Comparison of ENCODE assay signal across 7 cellular contexts in the genomic region with DNA sequence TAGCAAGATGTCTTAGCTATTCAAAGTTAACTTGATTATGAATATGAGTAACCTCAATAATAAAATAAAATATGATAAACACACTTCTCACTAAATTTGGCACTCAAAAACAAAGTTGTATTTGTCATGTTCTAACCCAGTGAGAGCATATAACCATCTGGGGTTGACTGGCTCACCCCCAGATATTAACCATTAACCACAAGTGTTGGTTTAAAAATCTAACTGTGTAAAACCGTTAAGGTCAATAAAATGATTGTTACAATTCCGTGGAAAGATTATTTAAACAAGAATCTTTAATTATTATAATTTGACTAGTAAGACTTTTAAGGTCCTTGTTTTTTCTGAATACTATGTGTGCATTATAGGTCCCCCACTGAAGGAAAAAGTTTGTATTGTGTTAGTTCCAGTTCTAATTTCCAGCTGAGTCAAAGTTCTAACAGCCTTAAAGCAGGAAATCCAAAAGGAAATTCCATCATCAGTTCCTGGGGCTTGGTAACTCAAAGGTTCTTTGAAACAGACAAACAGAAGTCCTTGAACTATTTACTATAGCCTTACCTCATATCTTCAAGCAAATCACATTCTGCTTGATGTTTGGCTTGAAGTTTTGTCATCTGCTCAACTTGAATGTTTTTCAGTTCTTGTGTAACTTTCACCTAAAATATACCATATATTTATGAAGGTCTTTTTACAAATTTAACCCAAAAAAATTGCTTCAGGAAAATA. TPM values are rescaled to one million over a fixed set of nuclear protein-coding genes. Genes with fewer than 3 reads are reported as not detected.
DNase-seq lines count a peak whose midpoint lies in the region; FAIRE-seq and TF ChIP-seq lines count a peak whose summit lies in the region.

No MANE protein-coding gene starts in this region.

- peak overlapping the region; percentile 96 for H3K4me3 ChIP-seq in SK-N-MC
- peak overlapping the region; percentile 91 to 100 (median 96) for H3K4me3 ChIP-seq in spleen

- H3K36me3 Mint-ChIP-seq in activated T-helper 2 cell treated with anti-CD3 and anti-CD28 coated beads, Interferon-gamma antibody, Interleukin-2, Interleukin-4, amounts not matched to agents 10 μg/mL and 5 μg/mL and 100 μg/mL, durations not matched to agents 14 hours and 24 hours and 36 hours (ENCODE audit: low read depth): peaks cover 42% of the 10 kb centered on the region

- no peaks in the 10 kb centered on the region for H3K27me3 ChIP-seq in spleen (replicated peaks in 1 of 7)

- no peak overlapping the region for H3K27ac Mint-ChIP-seq in activated T-helper 2 cell treated with anti-CD3 and anti-CD28 coated beads, Interferon-gamma antibody, Interleukin-2, Interleukin-4, amounts not matched to agents 10 μg/mL and 5 μg/mL and 100 μg/mL, durations not matched to agents 14 hours and 24 hours and 36 hours

- H3K4me3 Mint-ChIP-seq in activated T-helper 2 cell treated with anti-CD3 and anti-CD28 coated beads, Interferon-gamma antibody, Interleukin-2, Interleukin-4, amounts not matched to agents 10 μg/mL and 5 μg/mL and 100 μg/mL, durations not matched to agents 14 hours and 24 hours and 36 hours (ENCODE audit: low read depth): no peak overlapping the region

- peak overlapping the region; percentile 91 for H3K27ac ChIP-seq in SK-N-MC
- peak overlapping the region; percentile 95 to 99 (median 98) for H3K27ac ChIP-seq in spleen

- H3K4me1 Mint-ChIP-seq in activated T-helper 2 cell treated with anti-CD3 and anti-CD28 coated beads, Interferon-gamma antibody, Interleukin-2, Interleukin-4, amounts not matched to agents 10 μg/mL and 5 μg/mL and 100 μg/mL, durations not matched to agents 14 hours and 24 hours and 36 hours (ENCODE audit: low read depth): peaks cover 34% of the 10 kb centered on the region

- no peaks in the 10 kb centered on the region for H3K27me3 Mint-ChIP-seq in activated T-helper 2 cell treated with anti-CD3 and anti-CD28 coated beads, Interferon-gamma antibody, Interleukin-2, Interleukin-4, amounts not matched to agents 10 μg/mL and 5 μg/mL and 100 μg/mL, durations not matched to agents 14 hours and 24 hours and 36 hours (ENCODE audit: low read depth)

- no peaks in the 10 kb centered on the region for H3K9me3 Mint-ChIP-seq in activated T-helper 2 cell treated with anti-CD3 and anti-CD28 coated beads, Interferon-gamma antibody, Interleukin-2, Interleukin-4, amounts not matched to agents 10 μg/mL and 5 μg/mL and 100 μg/mL, durations not matched to agents 14 hours and 24 hours and 36 hours

- peaks cover 59 to 85% (median 77%) of the 10 kb centered on the region in 6 donors for H3K4me1 ChIP-seq in spleen

- peak overlapping the region; percentile 91 for H3K9ac ChIP-seq in SK-N-MC (ENCODE audit: insufficient read length)

- intact Hi-C loops in spleen (cut with DNase I; ENCODE audit: low total_unique reads): loop anchor here (5.0 kb wide), 1 partner anchor 38 kb away; no protein-coding TSS in a partner anchor
- intact Hi-C loops in activated T-helper 2 cell treated with anti-CD3 and anti-CD28 coated beads, Interferon-gamma antibody, Interleukin-2, Interleukin-4, amounts not matched to agents 10 μg/mL and 5 μg/mL and 100 μg/mL, durations not matched to agents 14 hours and 24 hours and 36 hours (cut with micrococcal nuclease): loop anchor here (2.0 to 10.0 kb wide), 2 partner anchors 325 to 415 kb away; a partner anchor contains a TSS

- TF ChIP-seq CTCF in spleen (IDR thresholded peaks at IDR 0.05 in 8 of 11, conservative IDR thresholded peaks at IDR 0.05 in 3 of 11): no peak

- no peaks in the 10 kb centered on the region for H3K9me3 ChIP-seq in SK-N-MC (ENCODE audit: low read depth, low read length)
- no peaks in the 10 kb centered on the region for H3K9me3 ChIP-seq in spleen

- TF ChIP-seq POLR2A in spleen (IDR thresholded peaks at IDR 0.05): no peak

- 11 to 24% (median 19%) methylated on average over 2 of the region's 2 CpGs for WGBS in spleen, 5 donors

- FAIRE-seq in GM19239 (lab: Jason Lieb, UNC) (peak; percentile 58), HTR-8/SVneo (lab: Jason Lieb, UNC) (no peak)

- DNase-seq in GM19239 (ENCODE audit: insufficient read length, low spot score) (no peak), SK-N-MC (ENCODE audit: low read depth, low spot score) (peak; percentile 92), glomerular endothelial cell (ENCODE audit: extremely low read depth, low read depth, low spot score) (peak; percentile 80), spleen (no peak), DMS53 treated with DMSO at 0.1 percent for 48 hours (lab: John Stamatoyannopoulos, UW; ENCODE audit: unreplicated experiment) (no peak), HTR-8/SVneo (ENCODE audit: insufficient read length, low spot score) (no peak)
- DNase-seq in activated T-helper 2 cell treated with anti-CD3 and anti-CD28 coated beads, Interferon-gamma antibody, Interleukin-2, Interleukin-4, amounts not matched to agents 10 μg/mL and 5 μg/mL and 100 μg/mL, durations not matched to agents 14 hours and 24 hours and 36 hours (ENCODE audit: low spot score): no peak

- H3K36me3 ChIP-seq in SK-N-MC (ENCODE audit: insufficient read depth, low read length) (peaks cover 44% of the 10 kb centered on the region), spleen (peaks cover 0 to 49% (median 18%) of the 10 kb centered on the region in 6 donors)

RNA-seq across cellular contexts. Expression of a gene that starts 2.5 kb away (rescaled TPM):
- total RNA-seq in glomerular endothelial cell (20.9 and 32.8 TPM in 2 replicates), spleen (100 to 1,000 TPM in 4 of 7 donors, 10 to 100 TPM in 3; 66.1 to 129 (median 110) TPM)
- polyA plus RNA-seq in spleen: 10 to 100 TPM; 30.2 to 35.0 (median 32.2) TPM
- total RNA-seq in activated T-helper 2 cell treated with anti-CD3 and anti-CD28 coated beads, Interferon-gamma antibody, Interleukin-2, Interleukin-4, amounts not matched to agents 10 μg/mL and 5 μg/mL and 100 μg/mL, durations not matched to agents 14 hours and 24 hours and 36 hours: 16.0 and 18.1 TPM in 2 replicates

Comparison
In these comparisons a context has a peak if more than half of its experiments do, and no peak if none do; other contexts are left out.
1. DNase-seq: peak in SK-N-MC (single experiment) and glomerular endothelial cell (single experiment); none in GM19239 (single experiment), spleen (single experiment), DMS53 treated with DMSO at 0.1 percent for 48 hours (single experiment), HTR-8/SVneo (single experiment) and activated T-helper 2 cell treated with anti-CD3 and anti-CD28 coated beads, Interferon-gamma antibody, Interleukin-2, Interleukin-4, amounts not matched to agents 10 μg/mL and 5 μg/mL and 100 μg/mL, durations not matched to agents 14 hours and 24 hours and 36 hours (single experiment).